ENCODE assay signal across 14 cellular contexts in the genomic region with DNA sequence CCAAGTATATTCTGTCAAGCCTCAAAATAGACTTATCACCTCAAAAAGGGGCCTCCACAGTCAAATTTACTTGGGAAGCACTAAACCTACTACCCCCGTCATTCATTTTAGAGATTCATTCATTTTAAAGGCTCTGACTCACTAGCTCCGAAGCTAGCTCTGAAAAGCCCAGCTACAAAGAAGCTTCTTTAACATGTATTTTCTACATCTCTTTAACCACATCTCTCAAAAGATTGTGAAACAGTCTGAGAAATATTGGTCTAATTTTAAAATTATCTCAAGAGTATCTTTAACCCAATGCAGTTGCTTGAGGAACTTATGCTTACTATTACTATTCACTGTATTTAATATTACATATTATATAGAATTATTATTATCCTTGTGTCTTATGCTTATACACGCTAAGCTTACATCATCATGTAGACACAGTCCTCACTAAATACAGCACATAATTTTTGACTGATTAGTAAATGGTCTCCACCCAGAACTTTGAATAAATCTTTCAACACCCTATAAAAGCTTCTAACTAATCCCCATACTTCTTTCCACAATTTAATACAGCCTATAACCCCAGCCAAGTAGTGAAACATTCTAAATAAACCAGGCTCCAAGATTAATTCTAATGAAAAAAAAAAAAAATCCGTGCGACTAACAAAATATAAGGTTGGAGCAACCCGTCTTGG. TPM values are rescaled to one million over a fixed set of nuclear protein-coding genes. Genes with fewer than 3 reads are reported as not detected.
DNase-seq lines count a peak whose midpoint lies in the region; ATAC-seq and TF ChIP-seq lines count a peak whose summit lies in the region.
"Had no signal": no experiment of that assay in that cellular context is flagged by ENCODE, and none has a peak within 500 bp of the region (broad histone marks: within the 10 kb centered on the region; RNA-seq: fewer than 3 reads in every experiment).

No MANE protein-coding gene starts in this region.

- H3K4me3 ChIP-seq in mammary epithelial cell (replicated peaks in 1 of 3; ENCODE audit: insufficient read depth in 1 of 3, low read depth in 2 of 3, low read length in 3 of 3) (no peak overlapping the region), muscle layer of colon (ENCODE audit: low read depth in 1 of 2, low read length in 2 of 2) (peak overlapping the region in 1 of 2 donors; percentile 20)
- H3K4me3 ChIP-seq: neural progenitor cell had no signal

- ATAC-seq in HG03442 (IDR thresholded peaks at IDR 0.05; ENCODE audit: unreplicated experiment): no peak
- no peak for ATAC-seq in effector memory CD8-positive, alpha-beta T cell (replicated peaks)
- ATAC-seq: activated T-helper 17 cell treated with anti-CD3 and anti-CD28 coated beads, Interleukin-2, amount 50 U/mL, for 72 hours; right cardiac atrium had no signal

- H3K27me3 ChIP-seq in mammary epithelial cell (ENCODE audit: insufficient read depth, low read length) (no peaks in the 10 kb centered on the region), muscle layer of colon (ENCODE audit: control insufficient read depth in 1 of 2, insufficient read depth in 2 of 2, low read length in 2 of 2) (no peaks in the 10 kb centered on the region)
- H3K27me3 ChIP-seq: neural progenitor cell had no signal

- H3K4me1 ChIP-seq in mammary epithelial cell (ENCODE audit: insufficient read depth, low read length): peaks cover 19% of the 10 kb centered on the region
- peaks cover 73% of the 10 kb centered on the region for H3K4me1 ChIP-seq in muscle layer of colon (ENCODE audit: insufficient read depth, low read length)

- H3K79me2 ChIP-seq in mammary epithelial cell (ENCODE audit: insufficient read depth, low read length): peaks cover 100% of the 10 kb centered on the region

- peak; percentile 15 to 30 for DNase-seq in AML-193 (lab: John Stamatoyannopoulos, UW)
- peak; percentile 35 for DNase-seq in LHCN-M2 (ENCODE audit: low read depth)
- no peak for DNase-seq in mammary epithelial cell
- no peak for DNase-seq in NCI-H2081 treated with DMSO at 0.1 percent for 48 hours (lab: John Stamatoyannopoulos, UW)
- DNase-seq in H4 (ENCODE audit: low spot score): no peak
- no peak for DNase-seq in effector memory CD8-positive, alpha-beta T cell
- DNase-seq: activated CD8-positive, alpha-beta memory T cell treated with anti-CD3 and anti-CD28 coated beads for 24 hours; HCEC 1CT; right cardiac atrium; trophoblast cell had no signal

- H2AFZ ChIP-seq in mammary epithelial cell (ENCODE audit: low read depth, low read length): no peak overlapping the region
- H2AFZ ChIP-seq: neural progenitor cell had no signal

- H3K4me2 ChIP-seq in mammary epithelial cell (ENCODE audit: insufficient read depth, low read depth, low read length): no peak overlapping the region
- H3K4me2 ChIP-seq: neural progenitor cell had no signal

- H4K20me1 ChIP-seq in mammary epithelial cell (ENCODE audit: insufficient read depth, low read length): no peaks in the 10 kb centered on the region

- WGBS in mammary epithelial cell (ENCODE audit: low coverage, missing lambda C conversion rate): 70% methylated on average over 6 of the region's 6 CpGs

- in situ Hi-C loops in mammary epithelial cell (cut with MboI; ENCODE audit: low sequenced_read_pairs in 2 of 2): no loop called here

- no peaks in the 10 kb centered on the region for H3K36me3 Mint-ChIP-seq in effector memory CD8-positive, alpha-beta T cell (ENCODE audit: insufficient read depth)

- H3K9ac ChIP-seq in mammary epithelial cell (ENCODE audit: insufficient read depth, low read length): no peak overlapping the region
- H3K9ac ChIP-seq in muscle layer of colon (ENCODE audit: low read length): no peak overlapping the region
- H3K9ac ChIP-seq: neural progenitor cell had no signal

- peaks cover 0 to 4% of the 10 kb centered on the region in 2 donors for H3K27me3 Mint-ChIP-seq in effector memory CD8-positive, alpha-beta T cell
- H3K27me3 Mint-ChIP-seq: activated T-helper 17 cell treated with anti-CD3 and anti-CD28 coated beads, Interleukin-2, amount 50 U/mL, for 72 hours had no signal

- BruUV-seq in mammary epithelial cell (replicated peaks; lab: Mats Ljungman, UMichigan): no TSS peak

- intact Hi-C loops in mammary epithelial cell (cut with micrococcal nuclease): no loop called here

- H3K36me3 ChIP-seq in mammary epithelial cell (ENCODE audit: insufficient read depth, low read length): no peaks in the 10 kb centered on the region
- H3K36me3 ChIP-seq in muscle layer of colon (ENCODE audit: insufficient read depth, low read length): no peaks in the 10 kb centered on the region
- H3K36me3 ChIP-seq: neural progenitor cell had no signal

- no peak overlapping the region for H3K27ac Mint-ChIP-seq in effector memory CD8-positive, alpha-beta T cell
- H3K27ac Mint-ChIP-seq: activated T-helper 17 cell treated with anti-CD3 and anti-CD28 coated beads, Interleukin-2, amount 50 U/mL, for 72 hours; neural progenitor cell had no signal

- H3K4me1 Mint-ChIP-seq in effector memory CD8-positive, alpha-beta T cell (ENCODE audit: low read depth in 2 of 2): peaks cover 0 to 3% of the 10 kb centered on the region in 2 donors

- H3K27ac ChIP-seq in mammary epithelial cell (ENCODE audit: insufficient read depth, low read depth, low read length) (peak overlapping the region; percentile 1), muscle layer of colon (ENCODE audit: low read depth, low read length) (peak overlapping the region; percentile 52)
- H3K27ac ChIP-seq: neural progenitor cell had no signal

- H3K9me3 ChIP-seq in mammary epithelial cell (replicated peaks; ENCODE audit: insufficient read depth, low read length) (peaks cover 3% of the 10 kb centered on the region), muscle layer of colon (ENCODE audit: low read length) (no peaks in the 10 kb centered on the region)

- H3K4me3 Mint-ChIP-seq in effector memory CD8-positive, alpha-beta T cell: no peak overlapping the region
- H3K4me3 Mint-ChIP-seq: activated T-helper 17 cell treated with anti-CD3 and anti-CD28 coated beads, Interleukin-2, amount 50 U/mL, for 72 hours; neural progenitor cell had no signal

- CTCF ChIA-PET in mammary epithelial cell (lab: Charles Lee; ENCODE audit: low non-redundant PET): no interaction called here

- no peak for TF ChIP-seq CTCF in mammary epithelial cell (conservative IDR thresholded peaks at IDR 0.05 in 1 of 2, IDR thresholded peaks at IDR 0.05 in 1 of 2; ENCODE audit: extremely low read depth in 1 of 2, insufficient read depth in 1 of 2, low read depth in 1 of 2, low read length in 2 of 2)

- H3K9me3 Mint-ChIP-seq in effector memory CD8-positive, alpha-beta T cell: peaks cover 0 to 1% of the 10 kb centered on the region in 2 donors
- H3K9me3 Mint-ChIP-seq: activated T-helper 17 cell treated with anti-CD3 and anti-CD28 coated beads, Interleukin-2, amount 50 U/mL, for 72 hours had no signal

- dilution Hi-C loops in mammary epithelial cell (cut with HindIII; ENCODE audit: low sequenced_read_pairs): loop anchor here (5.0 kb wide), 1 partner anchor 69 kb away; no protein-coding TSS in a partner anchor

RNA-seq across cellular contexts. Expression of gene NT5DC3, which starts 7.8 kb away (rescaled TPM):
- total RNA-seq in LHCN-M2 (2014; rRNA removed) (12.1 and 15.6 TPM in 2 replicates), mammary epithelial cell (10 to 100 TPM; 46.4 to 98.5 TPM)
- 5.8 TPM for polyA plus RNA-seq in LHCN-M2 (2012)
- polyA plus RNA-seq in mammary epithelial cell: 8.8 TPM
- polyA minus RNA-seq in mammary epithelial cell: 44.5 TPM
- 3.2 and 3.7 TPM in 2 replicates for total RNA-seq in H4 (2014; rRNA removed; shearing (Covaris generic))

Comparison
In these comparisons a context has a peak if more than half of its experiments do, and no peak if none do; other contexts are left out.
1. DNase-seq: peak in AML-193 (2 of 2) and LHCN-M2 (single experiment); none in mammary epithelial cell (single experiment), NCI-H2081 treated with DMSO at 0.1 percent for 48 hours (single experiment), H4 (single experiment) and effector memory CD8-positive, alpha-beta T cell (0 of 3).